10 cellular contexts compared by ENCODE assay signal in genomic region chr11:10490032-10490397, GRCh38. TPM values are rescaled to one million over a fixed set of nuclear protein-coding genes. Genes with fewer than 3 reads are reported as not detected.
A peak's percentile ranks its signal among the peaks of the same experiment; 100 is the strongest.
DNase-seq lines count a peak whose midpoint lies in the region; ATAC-seq and TF ChIP-seq lines count a peak whose summit lies in the region.
"Had no signal": no experiment of that assay in that cellular context is flagged by ENCODE, and none has a peak within 500 bp of the region (broad histone marks: within the 10 kb centered on the region; RNA-seq: fewer than 3 reads in every experiment).

No MANE protein-coding gene starts in this region.

- no peak overlapping the region for H2AFZ ChIP-seq in osteoblast (ENCODE audit: low read length)

- DNase-seq in stimulated activated CD4-positive, alpha-beta T cell treated with anti-CD3 and anti-CD28 coated beads, Interleukin-1b, Interleukin-23, amount 100 ng/mL, for 48 hours: peak; percentile 7
- DNase-seq in stimulated activated CD4-positive, alpha-beta T cell treated with anti-CD3 and anti-CD28 coated beads, Interleukin-2, amount 100 ng/mL, for 48 hours: no peak
- DNase-seq in osteoblast (ENCODE audit: insufficient read length, low spot score, missing footprints) (no peak), HPDE6-E6E7 (ENCODE audit: extremely low spot score) (no peak)
- DNase-seq: NCI-H1694 had no signal

- peak overlapping the region; percentile 60 for H3K27ac ChIP-seq in duodenal mucosa (ENCODE audit: low read depth, low read length)
- peak overlapping the region; percentile 81 for H3K27ac ChIP-seq in osteoblast (ENCODE audit: low read depth, low read length)
- H3K27ac ChIP-seq: SK-N-MC had no signal

- H3K9me3 ChIP-seq in duodenal mucosa (ENCODE audit: control insufficient read depth in 1 of 2, low read length in 2 of 2): no peaks in the 10 kb centered on the region
- no peaks in the 10 kb centered on the region for H3K9me3 ChIP-seq in osteoblast (ENCODE audit: low read depth, low read length)

- H4K20me1 ChIP-seq in osteoblast (ENCODE audit: insufficient read depth, low read length): peaks cover 6% of the 10 kb centered on the region

- H3K4me1 ChIP-seq in duodenal mucosa (ENCODE audit: control insufficient read depth in 1 of 2, insufficient read depth in 2 of 2, low read length in 2 of 2): peaks cover 13 to 17% of the 10 kb centered on the region in 2 donors
- peaks cover 21% of the 10 kb centered on the region for H3K4me1 ChIP-seq in osteoblast (ENCODE audit: insufficient read depth, low read length)

- H3K4me3 ChIP-seq in duodenal mucosa (ENCODE audit: low read depth in 1 of 2, low read length in 2 of 2) (no peak overlapping the region), osteoblast (ENCODE audit: insufficient read depth, low read length) (no peak overlapping the region)
- H3K4me3 ChIP-seq: SK-N-MC had no signal

- H3K27me3 ChIP-seq in duodenal mucosa (ENCODE audit: control insufficient read depth in 1 of 2, insufficient read depth in 2 of 2, low read length in 2 of 2): no peaks in the 10 kb centered on the region
- no peaks in the 10 kb centered on the region for H3K27me3 ChIP-seq in osteoblast (ENCODE audit: insufficient read depth, low read length)

- no peak for TF ChIP-seq CTCF in osteoblast (IDR thresholded peaks at IDR 0.05; ENCODE audit: extremely low read depth, low read depth, low read length)

- H3K4me2 ChIP-seq in osteoblast (ENCODE audit: insufficient read depth, low read length): peak overlapping the region; percentile 67

- H3K79me2 ChIP-seq in osteoblast (ENCODE audit: insufficient read depth, low read length): no peaks in the 10 kb centered on the region

- ATAC-seq in HG03135 (IDR thresholded peaks at IDR 0.05; ENCODE audit: unreplicated experiment) (no peak), GM18909 (IDR thresholded peaks at IDR 0.05; ENCODE audit: poor library complexity, unreplicated experiment) (no peak), GM21717 (IDR thresholded peaks at IDR 0.05; ENCODE audit: unreplicated experiment) (no peak)

- H3K36me3 ChIP-seq in duodenal mucosa (ENCODE audit: control insufficient read depth in 1 of 2, insufficient read depth in 2 of 2, low read length in 2 of 2) (peaks cover 0 to 22% of the 10 kb centered on the region in 2 donors), osteoblast (ENCODE audit: insufficient read depth, low read length) (peaks cover 8% of the 10 kb centered on the region)

- H3K9ac ChIP-seq in duodenal mucosa (ENCODE audit: low read depth in 1 of 2, low read length in 2 of 2): no peak overlapping the region

RNA-seq across cellular contexts. Expression of gene AMPD3, which starts 35.0 kb away (rescaled TPM):
- 3.6 and 5.6 TPM in 2 replicates for total RNA-seq in osteoblast

RNA-seq across cellular contexts. Expression of gene RNF141, which starts 51.0 kb away (rescaled TPM):
- total RNA-seq in osteoblast: 27.4 and 29.3 TPM in 2 replicates
